Comparison of ENCODE assay signal across 1 cellular context in genomic region chr2:171159326-171160118, GRCh38.
A peak's percentile ranks its signal among the peaks of the same experiment; 100 is the strongest.
TF ChIP-seq lines count a peak whose summit lies in the region.

No MANE protein-coding gene starts in this region.

TF ChIP-seq in K562, 482 proteins besides CTCF, POLR2A, EP300 and RAD21 (continued from another document and continues in another):
- no peak; the same call in 1 of the 2 replicates for TF ChIP-seq HINFP (tag; conservative IDR thresholded peaks at IDR 0.05; ENCODE audit: low read depth)
- no peak for TF ChIP-seq L3MBTL2 (IDR thresholded peaks at IDR 0.05)
- no peak for TF ChIP-seq MCM2 (IDR thresholded peaks at IDR 0.05; ENCODE audit: low read depth)
- TF ChIP-seq ZNF23 (CRISPR knock-in tag; IDR thresholded peaks at IDR 0.05) = no peak
- no peak for TF ChIP-seq ZNF121 (CRISPR knock-in tag; conservative IDR thresholded peaks at IDR 0.05)
- TF ChIP-seq PHF20 (IDR thresholded peaks at IDR 0.05; ENCODE audit: partially characterized antibody) = no peak
- no peak for TF ChIP-seq ZBTB26 (CRISPR knock-in tag; IDR thresholded peaks at IDR 0.05)
- no peak for TF ChIP-seq CBFA2T3 (IDR thresholded peaks at IDR 0.05)
- TF ChIP-seq NUFIP1 (IDR thresholded peaks at IDR 0.05; ENCODE audit: partially characterized antibody) = no peak
- no peak for TF ChIP-seq GTF2F1 (IDR thresholded peaks at IDR 0.05; ENCODE audit: low read depth, low read length)
- TF ChIP-seq, protein P1, sequence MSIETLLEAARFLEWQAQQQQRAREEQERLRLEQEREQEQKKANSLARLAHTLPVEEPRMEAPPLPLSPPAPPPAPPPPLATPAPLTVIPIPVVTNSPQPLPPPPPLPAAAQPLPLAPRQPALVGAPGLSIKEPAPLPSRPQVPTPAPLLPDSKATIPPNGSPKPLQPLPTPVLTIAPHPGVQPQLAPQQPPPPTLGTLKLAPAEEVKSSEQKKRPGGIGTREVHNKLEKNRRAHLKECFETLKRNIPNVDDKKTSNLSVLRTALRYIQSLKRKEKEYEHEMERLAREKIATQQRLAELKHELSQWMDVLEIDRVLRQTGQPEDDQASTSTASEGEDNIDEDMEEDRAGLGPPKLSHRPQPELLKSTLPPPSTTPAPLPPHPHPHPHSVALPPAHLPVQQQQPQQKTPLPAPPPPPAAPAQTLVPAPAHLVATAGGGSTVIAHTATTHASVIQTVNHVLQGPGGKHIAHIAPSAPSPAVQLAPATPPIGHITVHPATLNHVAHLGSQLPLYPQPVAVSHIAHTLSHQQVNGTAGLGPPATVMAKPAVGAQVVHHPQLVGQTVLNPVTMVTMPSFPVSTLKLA (conservative IDR thresholded peaks at IDR 0.05) = peak in 1 of 2 experiments; percentile 71; a peak in 3 of 4 replicates
- no peak for TF ChIP-seq KAT2B (IDR thresholded peaks at IDR 0.05; ENCODE audit: low read depth, low read length)
- TF ChIP-seq ZNF511 (CRISPR knock-in tag; IDR thresholded peaks at IDR 0.05) = no peak
- no peak for TF ChIP-seq HIVEP1 (CRISPR knock-in tag; IDR thresholded peaks at IDR 0.05)
- TF ChIP-seq, protein P2, sequence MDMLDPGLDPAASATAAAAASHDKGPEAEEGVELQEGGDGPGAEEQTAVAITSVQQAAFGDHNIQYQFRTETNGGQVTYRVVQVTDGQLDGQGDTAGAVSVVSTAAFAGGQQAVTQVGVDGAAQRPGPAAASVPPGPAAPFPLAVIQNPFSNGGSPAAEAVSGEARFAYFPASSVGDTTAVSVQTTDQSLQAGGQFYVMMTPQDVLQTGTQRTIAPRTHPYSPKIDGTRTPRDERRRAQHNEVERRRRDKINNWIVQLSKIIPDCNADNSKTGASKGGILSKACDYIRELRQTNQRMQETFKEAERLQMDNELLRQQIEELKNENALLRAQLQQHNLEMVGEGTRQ (CRISPR knock-in tag; IDR thresholded peaks at IDR 0.05) = no peak
- no peak for TF ChIP-seq ZNF324 (CRISPR knock-in tag; IDR thresholded peaks at IDR 0.05)
- TF ChIP-seq PATZ1 (CRISPR knock-in tag; IDR thresholded peaks at IDR 0.05; ENCODE audit: borderline replicate concordance) = no peak
- TF ChIP-seq NONO (IDR thresholded peaks at IDR 0.05; ENCODE audit: low read depth in 2 of 2, low read length in 1 of 2) = no peak
- 0 out of 3 replicates have a peak, but pooled peaks of 1 of the 2 experiments have one; percentile 22 for TF ChIP-seq CBX3 (IDR thresholded peaks at IDR 0.05; ENCODE audit: borderline replicate concordance in 1 of 2, low read length in 2 of 2)
- TF ChIP-seq, protein P3, sequence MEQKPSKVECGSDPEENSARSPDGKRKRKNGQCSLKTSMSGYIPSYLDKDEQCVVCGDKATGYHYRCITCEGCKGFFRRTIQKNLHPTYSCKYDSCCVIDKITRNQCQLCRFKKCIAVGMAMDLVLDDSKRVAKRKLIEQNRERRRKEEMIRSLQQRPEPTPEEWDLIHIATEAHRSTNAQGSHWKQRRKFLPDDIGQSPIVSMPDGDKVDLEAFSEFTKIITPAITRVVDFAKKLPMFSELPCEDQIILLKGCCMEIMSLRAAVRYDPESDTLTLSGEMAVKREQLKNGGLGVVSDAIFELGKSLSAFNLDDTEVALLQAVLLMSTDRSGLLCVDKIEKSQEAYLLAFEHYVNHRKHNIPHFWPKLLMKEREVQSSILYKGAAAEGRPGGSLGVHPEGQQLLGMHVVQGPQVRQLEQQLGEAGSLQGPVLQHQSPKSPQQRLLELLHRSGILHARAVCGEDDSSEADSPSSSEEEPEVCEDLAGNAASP (IDR thresholded peaks at IDR 0.05) = no peak
- TF ChIP-seq KLF6 (CRISPR knock-in tag; IDR thresholded peaks at IDR 0.05; ENCODE audit: borderline replicate concordance) = no peak
- no peak for TF ChIP-seq ATF3 (IDR thresholded peaks at IDR 0.05)
- no peak; the same call in 1 of the 2 replicates for TF ChIP-seq ATF3 (CRISPR knock-in tag; conservative IDR thresholded peaks at IDR 0.05)
- no peak for TF ChIP-seq TCF7 (IDR thresholded peaks at IDR 0.05; ENCODE audit: borderline replicate concordance)
- no peak for TF ChIP-seq TRIM25 (IDR thresholded peaks at IDR 0.05; ENCODE audit: borderline replicate concordance)
- TF ChIP-seq ZBTB1 (CRISPR knock-in tag; IDR thresholded peaks at IDR 0.05; ENCODE audit: borderline replicate concordance, low read depth) = 0 out of 2 replicates have a peak, but pooled peaks have one; percentile 7
- no peak for TF ChIP-seq KAT8 (IDR thresholded peaks at IDR 0.05; ENCODE audit: low read depth)
- TF ChIP-seq CBFA2T2 (conservative IDR thresholded peaks at IDR 0.05) = no peak
- no peak for TF ChIP-seq BRF1 (IDR thresholded peaks at IDR 0.05; ENCODE audit: borderline replicate concordance, extremely low read depth, insufficient read length)
- no peak for TF ChIP-seq ZNF695 (CRISPR knock-in tag; IDR thresholded peaks at IDR 0.05)
- no peak for TF ChIP-seq LEF1 (IDR thresholded peaks at IDR 0.05)
- TF ChIP-seq SUPT5H (IDR thresholded peaks at IDR 0.05) = peak; percentile 11; the same call in 1 of the 2 replicates
- TF ChIP-seq BHLHE40 (IDR thresholded peaks at IDR 0.05; ENCODE audit: low read length) = no peak
- TF ChIP-seq, protein P4, sequence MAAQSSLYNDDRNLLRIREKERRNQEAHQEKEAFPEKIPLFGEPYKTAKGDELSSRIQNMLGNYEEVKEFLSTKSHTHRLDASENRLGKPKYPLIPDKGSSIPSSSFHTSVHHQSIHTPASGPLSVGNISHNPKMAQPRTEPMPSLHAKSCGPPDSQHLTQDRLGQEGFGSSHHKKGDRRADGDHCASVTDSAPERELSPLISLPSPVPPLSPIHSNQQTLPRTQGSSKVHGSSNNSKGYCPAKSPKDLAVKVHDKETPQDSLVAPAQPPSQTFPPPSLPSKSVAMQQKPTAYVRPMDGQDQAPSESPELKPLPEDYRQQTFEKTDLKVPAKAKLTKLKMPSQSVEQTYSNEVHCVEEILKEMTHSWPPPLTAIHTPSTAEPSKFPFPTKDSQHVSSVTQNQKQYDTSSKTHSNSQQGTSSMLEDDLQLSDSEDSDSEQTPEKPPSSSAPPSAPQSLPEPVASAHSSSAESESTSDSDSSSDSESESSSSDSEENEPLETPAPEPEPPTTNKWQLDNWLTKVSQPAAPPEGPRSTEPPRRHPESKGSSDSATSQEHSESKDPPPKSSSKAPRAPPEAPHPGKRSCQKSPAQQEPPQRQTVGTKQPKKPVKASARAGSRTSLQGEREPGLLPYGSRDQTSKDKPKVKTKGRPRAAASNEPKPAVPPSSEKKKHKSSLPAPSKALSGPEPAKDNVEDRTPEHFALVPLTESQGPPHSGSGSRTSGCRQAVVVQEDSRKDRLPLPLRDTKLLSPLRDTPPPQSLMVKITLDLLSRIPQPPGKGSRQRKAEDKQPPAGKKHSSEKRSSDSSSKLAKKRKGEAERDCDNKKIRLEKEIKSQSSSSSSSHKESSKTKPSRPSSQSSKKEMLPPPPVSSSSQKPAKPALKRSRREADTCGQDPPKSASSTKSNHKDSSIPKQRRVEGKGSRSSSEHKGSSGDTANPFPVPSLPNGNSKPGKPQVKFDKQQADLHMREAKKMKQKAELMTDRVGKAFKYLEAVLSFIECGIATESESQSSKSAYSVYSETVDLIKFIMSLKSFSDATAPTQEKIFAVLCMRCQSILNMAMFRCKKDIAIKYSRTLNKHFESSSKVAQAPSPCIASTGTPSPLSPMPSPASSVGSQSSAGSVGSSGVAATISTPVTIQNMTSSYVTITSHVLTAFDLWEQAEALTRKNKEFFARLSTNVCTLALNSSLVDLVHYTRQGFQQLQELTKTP (IDR thresholded peaks at IDR 0.05; ENCODE audit: low read depth in 1 of 2, partially characterized antibody in 2 of 2) = peak in 1 of 2 experiments; percentile 15
- TF ChIP-seq HES1 (IDR thresholded peaks at IDR 0.05; ENCODE audit: low read depth) = no peak
- TF ChIP-seq FOXK2 (conservative IDR thresholded peaks at IDR 0.05 in 1 of 2, IDR thresholded peaks at IDR 0.05 in 1 of 2; ENCODE audit: low read depth in 2 of 2) = no peak
- no peak for TF ChIP-seq ILF3 (IDR thresholded peaks at IDR 0.05; ENCODE audit: borderline replicate concordance)
- no peak for TF ChIP-seq MEIS2 (IDR thresholded peaks at IDR 0.05; ENCODE audit: partially characterized antibody)
- 0 out of 2 replicates have a peak, but pooled peaks have one; percentile 23 for TF ChIP-seq FOXM1 (IDR thresholded peaks at IDR 0.05; ENCODE audit: low read depth)
- no peak for TF ChIP-seq FOXM1 (CRISPR knock-in tag; IDR thresholded peaks at IDR 0.05; ENCODE audit: low read depth)
- no peak for TF ChIP-seq ZBTB49 (CRISPR knock-in tag; IDR thresholded peaks at IDR 0.05; ENCODE audit: borderline replicate concordance)
